In genomic region chr14:71319646-71320045, GRCh38 we compare ENCODE assay signal across 8 cellular contexts. TPM values are rescaled to one million over a fixed set of nuclear protein-coding genes. Genes with fewer than 3 reads are reported as not detected.
A peak's percentile ranks its signal among the peaks of the same experiment; 100 is the strongest.
DNase-seq lines count a peak whose midpoint lies in the region; ATAC-seq and TF ChIP-seq lines count a peak whose summit lies in the region.

No MANE protein-coding gene starts in this region.

- H3K9ac ChIP-seq in MM.1S (ENCODE audit: low read length), result peak overlapping the region; percentile 55; the same call in 1 of the 2 replicates

- peaks cover 16% of the 10 kb centered on the region for H3K4me1 ChIP-seq in cardiac muscle cell (ENCODE audit: low read depth)
- peaks cover 4% of the 10 kb centered on the region; the same call in 1 of the 2 replicates for H3K4me1 ChIP-seq in MM.1S (ENCODE audit: low read length)
- peaks cover 12 to 34% of the 10 kb centered on the region in 2 donors for H3K4me1 ChIP-seq in adrenal gland (replicated peaks in 1 of 2)

- H3K9me3 ChIP-seq in cardiac muscle cell (ENCODE audit: low read depth) (no peaks in the 10 kb centered on the region), MM.1S (replicated peaks; ENCODE audit: insufficient read depth, low read length) (no peaks in the 10 kb centered on the region), adrenal gland (replicated peaks in 1 of 3) (no peaks in the 10 kb centered on the region)

- WGBS in adrenal gland, 4 donors, result 12 to 24% (median 22%) methylated on average over 5 of the region's 5 CpGs

- ATAC-seq in stimulated activated memory B cell treated with anti-CD40 and anti-IgM and Interleukin-4, amounts not matched to agents 10 μg/mL and 1 μg/mL and 100 μg/mL, for 72 hours, result peak; percentile 1
- ATAC-seq in GM19467 (IDR thresholded peaks at IDR 0.05; ENCODE audit: unreplicated experiment), result no peak

- H2AFZ ChIP-seq in MM.1S (ENCODE audit: low read length), result peak overlapping the region; percentile 53

- no peaks in the 10 kb centered on the region for H3K36me3 Mint-ChIP-seq in stimulated activated memory B cell treated with anti-CD40 and anti-IgM and Interleukin-4, amounts not matched to agents 10 μg/mL and 1 μg/mL and 100 μg/mL, for 72 hours

- H4K20me1 ChIP-seq in MM.1S (ENCODE audit: insufficient read depth, low read length), result no peaks in the 10 kb centered on the region

- peak overlapping the region; percentile 97 for H3K27ac Mint-ChIP-seq in stimulated activated memory B cell treated with anti-CD40 and anti-IgM and Interleukin-4, amounts not matched to agents 10 μg/mL and 1 μg/mL and 100 μg/mL, for 72 hours

- TF ChIP-seq CTCF in cardiac muscle cell (IDR thresholded peaks at IDR 0.05; ENCODE audit: low read depth, low read length) (no peak), MM.1S (IDR thresholded peaks at IDR 0.05; ENCODE audit: low read length) (no peak), adrenal gland (IDR thresholded peaks at IDR 0.05) (peak in 1 of 6 experiments; percentile 30)

- H3K27me3 ChIP-seq in cardiac muscle cell (no peaks in the 10 kb centered on the region), MM.1S (replicated peaks; ENCODE audit: insufficient read depth, low read length) (no peaks in the 10 kb centered on the region), adrenal gland (no peaks in the 10 kb centered on the region)

- H3F3A ChIP-seq in MM.1S (ENCODE audit: insufficient read depth, low read length), result 0 out of 2 replicates have a peak, but pooled peaks cover 3% of the 10 kb centered on the region

- peaks cover 35% of the 10 kb centered on the region for H3K79me2 ChIP-seq in MM.1S (ENCODE audit: low read length)

- H3K27ac ChIP-seq in cardiac muscle cell (no peak overlapping the region), MM.1S (ENCODE audit: low read length) (peak overlapping the region; percentile 56; the same call in 1 of the 2 replicates), adrenal gland (peak overlapping the region in 3 of 5 donors; percentile 95 to 97 (median 96))

- H3K9me3 Mint-ChIP-seq in stimulated activated memory B cell treated with anti-CD40 and anti-IgM and Interleukin-4, amounts not matched to agents 10 μg/mL and 1 μg/mL and 100 μg/mL, for 72 hours, result no peaks in the 10 kb centered on the region

- H3K9me2 ChIP-seq in MM.1S (replicated peaks; ENCODE audit: insufficient read depth, low read length), result no peaks in the 10 kb centered on the region

- peak; percentile 20 to 47 for DNase-seq in cardiac muscle cell (ENCODE audit: low read depth in 1 of 2, low spot score in 1 of 2)
- no peak for DNase-seq in cardiac septum (ENCODE audit: low spot score)
- DNase-seq in MM.1S, result peak; percentile 16
- DNase-seq in adrenal gland, result peak in 2 of 7 donors; percentile 11 to 23
- peak; percentile 21 for DNase-seq in iPS-NIHi7 (ENCODE audit: extremely low spot score)
- DNase-seq in COLO829 (ENCODE audit: low spot score), result no peak

- H3K36me3 ChIP-seq in cardiac muscle cell (no peaks in the 10 kb centered on the region), MM.1S (replicated peaks; ENCODE audit: insufficient read depth, low read length) (no peaks in the 10 kb centered on the region), adrenal gland (replicated peaks in 1 of 2) (no peaks in the 10 kb centered on the region)

- H3K27me3 Mint-ChIP-seq in stimulated activated memory B cell treated with anti-CD40 and anti-IgM and Interleukin-4, amounts not matched to agents 10 μg/mL and 1 μg/mL and 100 μg/mL, for 72 hours, result no peaks in the 10 kb centered on the region

- H3K4me2 ChIP-seq in MM.1S (ENCODE audit: low read depth, low read length), result peak overlapping the region; percentile 66

- no peak for TF ChIP-seq POLR2A in adrenal gland (IDR thresholded peaks at IDR 0.05)

- peak overlapping the region; percentile 90 for H3K4me3 ChIP-seq in cardiac muscle cell
- peak overlapping the region; percentile 57 for H3K4me3 ChIP-seq in MM.1S (ENCODE audit: low read length)
- peak overlapping the region in 2 of 4 donors; percentile 34 to 71 for H3K4me3 ChIP-seq in adrenal gland

- H3K4me3 Mint-ChIP-seq in stimulated activated memory B cell treated with anti-CD40 and anti-IgM and Interleukin-4, amounts not matched to agents 10 μg/mL and 1 μg/mL and 100 μg/mL, for 72 hours, result peak overlapping the region; percentile 93

- H3K4me1 Mint-ChIP-seq in stimulated activated memory B cell treated with anti-CD40 and anti-IgM and Interleukin-4, amounts not matched to agents 10 μg/mL and 1 μg/mL and 100 μg/mL, for 72 hours, result peaks cover 38% of the 10 kb centered on the region

- intact Hi-C loops in cardiac septum (cut with DNase I), result loop anchor here (5.0 kb wide), 1 partner anchor 177 kb away; no protein-coding TSS in a partner anchor
- intact Hi-C loops in adrenal gland (cut with DNase I), result loop anchor here (5.0 to 10.0 kb wide), 3 partner anchors 175 to 425 kb away; no protein-coding TSS in a partner anchor

RNA-seq across cellular contexts. Expression of gene SIPA1L1, which starts 0.6 kb away (rescaled TPM):
- 10.7 and 20.0 TPM in 2 replicates for total RNA-seq in cardiac muscle cell
- polyA plus RNA-seq in cardiac muscle cell, result 20.5 and 23.7 TPM in 2 replicates
- total RNA-seq in cardiac septum, result 14.3 TPM
- total RNA-seq in adrenal gland, result 100 to 1,000 TPM in 1 of 8 donors, 10 to 100 TPM in 7; 40.9 to 104 (median 76.1) TPM
- polyA plus RNA-seq in adrenal gland, result 10 to 100 TPM; 31.6 to 78.1 (median 77.7) TPM

Comparison
In these comparisons a context has a peak if more than half of its experiments do, and no peak if none do; other contexts are left out.
1. DNase-seq: peak in cardiac muscle cell (2 of 2), MM.1S (single experiment) and iPS-NIHi7 (single experiment); none in cardiac septum (single experiment) and COLO829 (single experiment).